In genomic region chr4:1590244-1590643, GRCh38 we compare ENCODE assay signal across 22 cellular contexts.
"Had no signal": no experiment of that assay in that cellular context is flagged by ENCODE, and none has a peak within 500 bp of the region (broad histone marks: within the 10 kb centered on the region; RNA-seq: fewer than 3 reads in every experiment).

No MANE protein-coding gene starts in this region.

- DNase-seq: activated CD4-positive, alpha-beta T cell treated with anti-CD3 and anti-CD28 coated beads for 48 hours; activated CD8-positive, alpha-beta T cell treated with anti-CD3 and anti-CD28 coated beads for 36 hours; activated effector memory CD4-positive, alpha-beta T cell treated with anti-CD3 and anti-CD28 coated beads, Interleukin-2, amount 50 U/mL, for 16 hours; activated T-cell treated with anti-CD3 and anti-CD28 coated beads, Interleukin-2, amount 50 U/mL, for 4 hours; body of pancreas; central memory CD4-positive, alpha-beta T cell; effector CD8-positive, alpha-beta T cell; foreskin keratinocyte; mucosa of descending colon; naive thymus-derived CD8-positive, alpha-beta T cell; retina; stimulated activated CD4-positive, alpha-beta T cell treated with anti-CD3 and anti-CD28 coated beads, Interleukin-4, amount 100 ng/mL, for 24 hours; stimulated activated CD8-positive, alpha-beta memory T cell treated with anti-CD3 and anti-CD28 coated beads, Interleukin-4, amount 100 ng/mL, for 48 hours; stimulated activated naive CD4-positive, alpha-beta T cell treated with Interleukin-2 at 50 U/mL for 16 hours; substantia nigra; T-cell; T-helper 9 cell; transverse colon had no signal

- H3K4me1 Mint-ChIP-seq: naive thymus-derived CD8-positive, alpha-beta T cell; T-cell had no signal

- H3K27ac Mint-ChIP-seq: activated CD8-positive, alpha-beta T cell treated with anti-CD3 and anti-CD28 coated beads for 36 hours; activated naive CD4-positive, alpha-beta T cell treated with anti-CD3 and anti-CD28 coated beads, Interleukin-2, amount 50 U/mL, for 72 hours; naive thymus-derived CD8-positive, alpha-beta T cell; T-cell had no signal

- H3K27ac ChIP-seq: body of pancreas, coronary artery, foreskin keratinocyte, neutrophil, transverse colon had no signal

- ATAC-seq: activated CD8-positive, alpha-beta T cell treated with anti-CD3 and anti-CD28 coated beads for 36 hours; activated naive CD4-positive, alpha-beta T cell treated with anti-CD3 and anti-CD28 coated beads, Interleukin-2, amount 50 U/mL, for 72 hours; activated T-cell treated with anti-CD3 and anti-CD28 coated beads, Interleukin-2, amount 50 U/mL, for 4 hours; body of pancreas; foreskin keratinocyte; left lobe of liver; mucosa of descending colon; naive thymus-derived CD8-positive, alpha-beta T cell; T-cell had no signal

- H3K4me1 ChIP-seq: body of pancreas, foreskin keratinocyte, transverse colon had no signal

- H3K27me3 ChIP-seq: body of pancreas had no signal

- H3K4me3 Mint-ChIP-seq: activated CD8-positive, alpha-beta T cell treated with anti-CD3 and anti-CD28 coated beads for 36 hours; activated T-cell treated with anti-CD3 and anti-CD28 coated beads, Interleukin-2, amount 50 U/mL, for 4 hours; naive thymus-derived CD8-positive, alpha-beta T cell; T-cell had no signal

- H3K36me3 ChIP-seq: neutrophil, transverse colon had no signal

- H3K4me3 ChIP-seq: coronary artery, mucosa of descending colon, transverse colon had no signal
